Comparison of ENCODE assay signal across 16 cellular contexts in the genomic region with DNA sequence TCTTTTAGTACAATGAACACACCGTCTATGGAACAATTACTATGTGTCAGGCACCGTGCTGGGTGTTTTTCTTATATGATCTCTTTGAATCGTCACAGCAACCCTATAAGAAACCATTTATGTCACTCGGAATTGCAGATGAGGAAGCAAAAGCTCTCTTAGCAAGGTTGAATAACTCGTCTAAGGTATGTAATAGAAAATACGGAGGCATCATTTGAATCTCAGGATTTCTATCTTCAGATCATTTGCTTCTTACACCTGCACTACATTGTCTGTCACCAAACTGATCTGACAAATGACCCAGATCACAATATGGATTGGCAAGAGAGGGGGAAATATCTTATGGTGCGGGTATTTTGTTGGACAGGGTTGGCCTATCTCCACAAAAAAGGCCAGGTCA.
DNase-seq lines count a peak whose midpoint lies in the region; ATAC-seq and TF ChIP-seq lines count a peak whose summit lies in the region.
"Had no signal": no experiment of that assay in that cellular context is flagged by ENCODE, and none has a peak within 500 bp of the region (broad histone marks: within the 10 kb centered on the region; RNA-seq: fewer than 3 reads in every experiment).

No MANE protein-coding gene starts in this region.

- no peaks in the 10 kb centered on the region for H3K9me3 Mint-ChIP-seq in GM23338
- H3K9me3 Mint-ChIP-seq in chondrocyte (ENCODE audit: low read depth) = no peaks in the 10 kb centered on the region
- H3K9me3 Mint-ChIP-seq: CD4-positive, alpha-beta T cell had no signal

- DNase-seq in NCI-H1092 treated with DMSO at 0.1 percent for 48 hours (lab: John Stamatoyannopoulos, UW) (peak; percentile 50), NCI-H1092 (lab: John Stamatoyannopoulos, UW) (no peak), GM23338 (ENCODE audit: low spot score) (no peak), chondrocyte (ENCODE audit: low spot score) (no peak), testis (no peak)
- DNase-seq: AML-193; C1 segment of cervical spinal cord; Calu3; CD4-positive, alpha-beta T cell; DMS 273 treated with DMSO at 0.1 percent for 48 hours; GM23248; H7 had no signal

- H3K36me3 Mint-ChIP-seq in GM23338 (ENCODE audit: low read depth) = no peaks in the 10 kb centered on the region
- peaks cover under 1% of the 10 kb centered on the region for H3K36me3 Mint-ChIP-seq in chondrocyte (ENCODE audit: low read depth)

- no peak overlapping the region for H3K27ac ChIP-seq in GM23338 (ENCODE audit: low read depth)
- peak overlapping the region; percentile 36 for H3K27ac ChIP-seq in VCaP
- H3K27ac ChIP-seq in testis = no peak overlapping the region
- H3K27ac ChIP-seq: 22Rv1, GM23248 had no signal

- TF ChIP-seq CTCF in GM23338 (conservative IDR thresholded peaks at IDR 0.05; ENCODE audit: low read depth in 2 of 2) = no peak
- no peak for TF ChIP-seq CTCF in VCaP (conservative IDR thresholded peaks at IDR 0.05)
- no peak for TF ChIP-seq CTCF in chondrocyte (IDR thresholded peaks at IDR 0.05)
- no peak for TF ChIP-seq CTCF in testis (IDR thresholded peaks at IDR 0.05)

- no peak overlapping the region for H3K27ac Mint-ChIP-seq in GM23338
- no peak overlapping the region for H3K27ac Mint-ChIP-seq in chondrocyte (ENCODE audit: unreplicated experiment)
- H3K27ac Mint-ChIP-seq: CD4-positive, alpha-beta T cell had no signal

- H3K27me3 ChIP-seq in GM23338 (ENCODE audit: insufficient read depth) = peaks cover 23% of the 10 kb centered on the region
- H3K27me3 ChIP-seq in testis = no peaks in the 10 kb centered on the region

- H3K4me1 ChIP-seq in GM23338 (ENCODE audit: insufficient read depth) = peaks cover 26% of the 10 kb centered on the region
- peaks cover 16% of the 10 kb centered on the region for H3K4me1 ChIP-seq in testis

- no peak overlapping the region for H3K4me3 ChIP-seq in GM23338
- no peak overlapping the region for H3K4me3 ChIP-seq in testis
- H3K4me3 ChIP-seq: GM23248, K562 had no signal

- TF ChIP-seq POLR2A in testis (IDR thresholded peaks at IDR 0.05) = no peak

- H3K9me2 ChIP-seq in GM23338 (ENCODE audit: insufficient read depth) = no peaks in the 10 kb centered on the region

- H3K9me3 ChIP-seq in testis = no peaks in the 10 kb centered on the region

- H3K79me2 ChIP-seq in GM23338 (replicated peaks; ENCODE audit: insufficient read depth) = no peaks in the 10 kb centered on the region

- 84 to 96% methylated on average over 7 of the region's 7 CpGs for WGBS in testis, 2 donors

- peak overlapping the region; percentile 95 for H2AFZ ChIP-seq in GM23338
- H2AFZ ChIP-seq: GM23248 had no signal

- H3K4me1 Mint-ChIP-seq in GM23338 = peaks cover 40% of the 10 kb centered on the region
- H3K4me1 Mint-ChIP-seq in chondrocyte (ENCODE audit: low read depth) = peaks cover 20% of the 10 kb centered on the region

- H3K36me3 ChIP-seq in GM23338 (ENCODE audit: insufficient read depth) (no peaks in the 10 kb centered on the region), testis (ENCODE audit: low read depth, missing control alignments) (no peaks in the 10 kb centered on the region)

- intact Hi-C loops in testis (cut with DNase I; ENCODE audit: low total_unique reads) = no loop called here

- no peak overlapping the region for H3K4me2 ChIP-seq in GM23338

- H4K20me1 ChIP-seq in GM23338 (replicated peaks; ENCODE audit: insufficient read depth) = no peaks in the 10 kb centered on the region

- peaks cover 21% of the 10 kb centered on the region for H3K27me3 Mint-ChIP-seq in GM23338 (ENCODE audit: insufficient read depth, low read depth, poor library complexity)
- peaks cover 9% of the 10 kb centered on the region for H3K27me3 Mint-ChIP-seq in chondrocyte (ENCODE audit: low read depth)
- H3K27me3 Mint-ChIP-seq: CD4-positive, alpha-beta T cell had no signal

- H3K4me3 Mint-ChIP-seq in GM23338 (no peak overlapping the region), chondrocyte (ENCODE audit: unreplicated experiment) (no peak overlapping the region)
- H3K4me3 Mint-ChIP-seq: CD4-positive, alpha-beta T cell had no signal

- peaks cover 4% of the 10 kb centered on the region; the same call in 1 of the 2 replicates for H3F3A ChIP-seq in GM23338 (replicated peaks; ENCODE audit: low read depth)

- ATAC-seq in GM23338 = no peak
- no peak for ATAC-seq in GM18861 (IDR thresholded peaks at IDR 0.05; ENCODE audit: unreplicated experiment)

TF ChIP-seq in GM23338, 12 proteins besides CTCF, POLR2A, EP300 and RAD21:
- TF ChIP-seq CREB1 (CRISPR knock-in tag; IDR thresholded peaks at IDR 0.05; ENCODE audit: low read depth) = no peak
- no peak for TF ChIP-seq EZH2phosphoT487 (IDR thresholded peaks at IDR 0.05; ENCODE audit: unreplicated experiment)
- no peak for TF ChIP-seq ETS1 (IDR thresholded peaks at IDR 0.05)
- no peak for TF ChIP-seq EZH2 (IDR thresholded peaks at IDR 0.05; ENCODE audit: low read depth, unreplicated experiment)
